ENCODE assay signal across 17 cellular contexts in genomic region chr18:44135791-44136190, GRCh38.
DNase-seq lines count a peak whose midpoint lies in the region; TF ChIP-seq lines count a peak whose summit lies in the region.
"Had no signal": no experiment of that assay in that cellular context is flagged by ENCODE, and none has a peak within 500 bp of the region (broad histone marks: within the 10 kb centered on the region; RNA-seq: fewer than 3 reads in every experiment).

No MANE protein-coding gene starts in this region.

- BruUV-seq in MCF 10A (replicated peaks; lab: Mats Ljungman, UMichigan) (no TSS peak), mammary epithelial cell (replicated peaks; lab: Mats Ljungman, UMichigan) (no TSS peak)

- H3K9me3 ChIP-seq in mammary epithelial cell (replicated peaks; ENCODE audit: insufficient read depth, low read length): no peaks in the 10 kb centered on the region
- H3K9me3 ChIP-seq: A549, Caco-2 had no signal

- in situ Hi-C loops in mammary epithelial cell (cut with MboI; ENCODE audit: low sequenced_read_pairs in 2 of 2): loop anchor here in 1 of 2 donors (25.0 kb wide), 2 partner anchors 552 to 752 kb away; partner anchors contain the start of gene SETBP1

- DNase-seq in MCF 10A (ENCODE audit: unreplicated experiment) (peak; percentile 2), mammary epithelial cell (no peak), astrocyte of the hippocampus (ENCODE audit: low read depth, low spot score) (peak; percentile 23), medulla oblongata (ENCODE audit: extremely low spot score) (no peak), GM20000 (ENCODE audit: low spot score) (no peak)
- DNase-seq: AML-193; Caco-2; Calu3; CD4-positive, alpha-beta T cell; CD8-positive, alpha-beta T cell; DMS79 treated with DMSO at 0.1 percent for 48 hours; GF-D8 had no signal

- H3K4me1 ChIP-seq in mammary epithelial cell (ENCODE audit: insufficient read depth, low read length): no peaks in the 10 kb centered on the region
- H3K4me1 ChIP-seq: A549, Caco-2 had no signal

- CTCF ChIA-PET in MCF 10A (lab: Yijun Ruan, JAX): no interaction called here
- CTCF ChIA-PET in mammary epithelial cell (lab: Charles Lee; ENCODE audit: low non-redundant PET): no interaction called here

- H3K4me3 Mint-ChIP-seq in MCF 10A (ENCODE audit: unreplicated experiment): no peak overlapping the region
- H3K4me3 Mint-ChIP-seq: B cell; CD4-positive, alpha-beta T cell; CD8-positive, alpha-beta T cell had no signal

- POLR2A ChIA-PET in MCF 10A (lab: Yijun Ruan, JAX): no interaction called here

- H3K4me3 ChIP-seq in mammary epithelial cell (replicated peaks in 1 of 3; ENCODE audit: insufficient read depth in 1 of 3, low read depth in 2 of 3, low read length in 3 of 3): no peak overlapping the region
- H3K4me3 ChIP-seq: A549; BLaER1 treated with 17β-estradiol and CSF1 and Interleukin-3, amounts not matched to agents 10 nM and 100 nM had no signal

- H2AFZ ChIP-seq in mammary epithelial cell (ENCODE audit: low read depth, low read length): no peak overlapping the region

- WGBS in mammary epithelial cell (ENCODE audit: low coverage, missing lambda C conversion rate): 100% methylated on average over 2 of the region's 2 CpGs

- no peak overlapping the region for H3K27ac ChIP-seq in mammary epithelial cell (ENCODE audit: insufficient read depth, low read depth, low read length)
- H3K27ac ChIP-seq: 22Rv1; A549; BLaER1 treated with 17β-estradiol and CSF1 and Interleukin-3, amounts not matched to agents 10 nM and 100 nM; C4-2B had no signal

- H3K36me3 ChIP-seq in mammary epithelial cell (ENCODE audit: insufficient read depth, low read length): no peaks in the 10 kb centered on the region
- H3K36me3 ChIP-seq: BLaER1 treated with 17β-estradiol and CSF1 and Interleukin-3, amounts not matched to agents 10 nM and 100 nM had no signal

- no peaks in the 10 kb centered on the region for H3K79me2 ChIP-seq in mammary epithelial cell (ENCODE audit: insufficient read depth, low read length)

- no peaks in the 10 kb centered on the region for H3K9me3 Mint-ChIP-seq in MCF 10A (ENCODE audit: unreplicated experiment)
- H3K9me3 Mint-ChIP-seq: CD8-positive, alpha-beta T cell had no signal

- no peaks in the 10 kb centered on the region for H4K20me1 ChIP-seq in mammary epithelial cell (ENCODE audit: insufficient read depth, low read length)
- H4K20me1 ChIP-seq: BLaER1 treated with 17β-estradiol and CSF1 and Interleukin-3, amounts not matched to agents 10 nM and 100 nM had no signal

- no peaks in the 10 kb centered on the region for H3K36me3 Mint-ChIP-seq in MCF 10A (ENCODE audit: insufficient read depth, unreplicated experiment)
- H3K36me3 Mint-ChIP-seq: CD8-positive, alpha-beta T cell had no signal

- no peak overlapping the region for H3K4me2 ChIP-seq in mammary epithelial cell (ENCODE audit: insufficient read depth, low read depth, low read length)
- H3K4me2 ChIP-seq: A549 had no signal

- intact Hi-C loops in MCF 10A (cut with micrococcal nuclease) (no loop called here), mammary epithelial cell (cut with micrococcal nuclease) (loop anchor here (10.0 kb wide), 1 partner anchor 879 kb away; no protein-coding TSS in a partner anchor)

- H3K9ac ChIP-seq in mammary epithelial cell (ENCODE audit: insufficient read depth, low read length): no peak overlapping the region
- H3K9ac ChIP-seq: BLaER1 treated with 17β-estradiol and CSF1 and Interleukin-3, amounts not matched to agents 10 nM and 100 nM had no signal

- no peak overlapping the region for H3K27ac Mint-ChIP-seq in MCF 10A (ENCODE audit: low read depth, unreplicated experiment)
- H3K27ac Mint-ChIP-seq: B cell; CD4-positive, alpha-beta T cell; CD8-positive, alpha-beta T cell had no signal

- H3K27me3 Mint-ChIP-seq in MCF 10A (ENCODE audit: insufficient read depth, unreplicated experiment): no peaks in the 10 kb centered on the region
- H3K27me3 Mint-ChIP-seq: CD4-positive, alpha-beta T cell had no signal

- dilution Hi-C loops in mammary epithelial cell (cut with HindIII; ENCODE audit: low sequenced_read_pairs): no loop called here

- H3K4me1 Mint-ChIP-seq in MCF 10A (ENCODE audit: insufficient read depth, unreplicated experiment): no peaks in the 10 kb centered on the region

- no peaks in the 10 kb centered on the region for H3K27me3 ChIP-seq in mammary epithelial cell (ENCODE audit: insufficient read depth, low read length)
- H3K27me3 ChIP-seq: BLaER1 treated with 17β-estradiol and CSF1 and Interleukin-3, amounts not matched to agents 10 nM and 100 nM had no signal

- TF ChIP-seq CTCF in MCF 10A (IDR thresholded peaks at IDR 0.05; ENCODE audit: unreplicated experiment) (no peak), mammary epithelial cell (conservative IDR thresholded peaks at IDR 0.05 in 1 of 2, IDR thresholded peaks at IDR 0.05 in 1 of 2; ENCODE audit: extremely low read depth in 1 of 2, insufficient read depth in 1 of 2, low read depth in 1 of 2, low read length in 2 of 2) (no peak), GM20000 (IDR thresholded peaks at IDR 0.05; ENCODE audit: extremely low read depth, missing control alignments) (no peak)

Comparison
In these comparisons a context has a peak if more than half of its experiments do, and no peak if none do; other contexts are left out.
1. DNase-seq: peak in MCF 10A (single experiment) and astrocyte of the hippocampus (single experiment); none in mammary epithelial cell (single experiment), medulla oblongata (single experiment) and GM20000 (single experiment).